ENCODE assay signal across 8 cellular contexts in genomic region chr4:183261953-183262775, GRCh38. TPM values are rescaled to one million over a fixed set of nuclear protein-coding genes. Genes with fewer than 3 reads are reported as not detected.
A peak's percentile ranks its signal among the peaks of the same experiment; 100 is the strongest.
DNase-seq lines count a peak whose midpoint lies in the region; ATAC-seq and TF ChIP-seq lines count a peak whose summit lies in the region.

No MANE protein-coding gene starts in this region.

- H4K20me1 ChIP-seq in OCI-LY3 (ENCODE audit: insufficient read depth, low read length), result no peaks in the 10 kb centered on the region

- H3K9ac ChIP-seq in OCI-LY3 (ENCODE audit: low read length), result peak overlapping the region; percentile 54

- intact Hi-C loops in Calu3 (cut with micrococcal nuclease; ENCODE audit: unreplicated experiment), result loop anchor here (1.0 to 5.0 kb wide), 2 partner anchors 324 to 340 kb away; no protein-coding TSS in a partner anchor
- intact Hi-C loops in naive thymus-derived CD4-positive, alpha-beta T cell (cut with micrococcal nuclease), result loop anchor here (1.0 to 5.0 kb wide), 10 partner anchors 136 to 1960 kb away; partner anchors contain the start of gene WWC2 (in 1 of the 2)

- CTCF ChIA-PET in Calu3 (lab: Charles Lee), result interaction anchor here (0.6 to 1.7 kb wide), 10 partner anchors 11 to 339 kb away, joined by 3 to 18 read pairs (median 4); no protein-coding TSS in a partner anchor
- CTCF ChIA-PET in naive thymus-derived CD4-positive, alpha-beta T cell (lab: Charles Lee), result interaction anchor here (0.7 to 3.9 kb wide), 17 partner anchors 8 to 344 kb away, joined by 3 to 31 read pairs (median 4); no protein-coding TSS in a partner anchor

- peaks cover 24% of the 10 kb centered on the region for H3K4me1 ChIP-seq in OCI-LY3 (ENCODE audit: low read length)
- H3K4me1 ChIP-seq in naive thymus-derived CD4-positive, alpha-beta T cell (ENCODE audit: control insufficient read depth in 2 of 2, insufficient read depth in 2 of 2, low read length in 2 of 2), result peaks cover 0 to 5% of the 10 kb centered on the region in 2 donors

- DNase-seq in Calu3 (peak; percentile 79), GM20000 (ENCODE audit: low spot score) (peak; percentile 65), HK-2 (ENCODE audit: unreplicated experiment) (peak; percentile 75), activated T-cell treated with anti-CD3 and anti-CD28 coated beads for 48 hours (ENCODE audit: low read depth) (peak; percentile 71)
- peak; percentile 41 to 72 (median 66) for DNase-seq in naive thymus-derived CD4-positive, alpha-beta T cell

- TF ChIP-seq CTCF in Calu3 (IDR thresholded peaks at IDR 0.05; ENCODE audit: unreplicated experiment), result peak; percentile 60
- TF ChIP-seq CTCF in GM20000 (IDR thresholded peaks at IDR 0.05; ENCODE audit: extremely low read depth, missing control alignments), result peak; percentile 83
- TF ChIP-seq CTCF in OCI-LY3 (IDR thresholded peaks at IDR 0.05; ENCODE audit: low read depth, low read length), result peak; percentile 98

- ATAC-seq in esophagus mucosa, result peak; percentile 95
- peak; percentile 95 for ATAC-seq in naive thymus-derived CD4-positive, alpha-beta T cell
- ATAC-seq in stimulated activated memory B cell treated with anti-CD40 and anti-IgM and Interleukin-4, amounts not matched to agents 10 μg/mL and 1 μg/mL and 100 μg/mL, for 72 hours, result peak; percentile 66

- H3K79me2 ChIP-seq in OCI-LY3 (ENCODE audit: low read length), result no peaks in the 10 kb centered on the region

- H3K27ac ChIP-seq in OCI-LY3 (ENCODE audit: low read length), result peak overlapping the region; percentile 62
- no peak overlapping the region for H3K27ac ChIP-seq in naive thymus-derived CD4-positive, alpha-beta T cell (ENCODE audit: low read depth, low read length)

- no peaks in the 10 kb centered on the region for H3K36me3 ChIP-seq in OCI-LY3 (replicated peaks; ENCODE audit: low read depth, low read length)
- no peaks in the 10 kb centered on the region for H3K36me3 ChIP-seq in naive thymus-derived CD4-positive, alpha-beta T cell (ENCODE audit: control insufficient read depth in 2 of 3, insufficient read depth in 3 of 3, low read length in 3 of 3)

- no peaks in the 10 kb centered on the region for H3K27me3 ChIP-seq in OCI-LY3 (ENCODE audit: low read depth, low read length)
- H3K27me3 ChIP-seq in naive thymus-derived CD4-positive, alpha-beta T cell (ENCODE audit: control insufficient read depth in 2 of 2, insufficient read depth in 2 of 2, low read length in 2 of 2), result no peaks in the 10 kb centered on the region

- H3K9me3 Mint-ChIP-seq in Calu3 (ENCODE audit: low read depth, unreplicated experiment), result no peaks in the 10 kb centered on the region
- H3K9me3 Mint-ChIP-seq in naive thymus-derived CD4-positive, alpha-beta T cell, result no peaks in the 10 kb centered on the region
- H3K9me3 Mint-ChIP-seq in stimulated activated memory B cell treated with anti-CD40 and anti-IgM and Interleukin-4, amounts not matched to agents 10 μg/mL and 1 μg/mL and 100 μg/mL, for 72 hours, result no peaks in the 10 kb centered on the region

- no peak overlapping the region for H3K4me3 Mint-ChIP-seq in Calu3 (ENCODE audit: low read depth, unreplicated experiment)
- no peak overlapping the region for H3K4me3 Mint-ChIP-seq in naive thymus-derived CD4-positive, alpha-beta T cell
- H3K4me3 Mint-ChIP-seq in stimulated activated memory B cell treated with anti-CD40 and anti-IgM and Interleukin-4, amounts not matched to agents 10 μg/mL and 1 μg/mL and 100 μg/mL, for 72 hours, result no peak overlapping the region

- H3K4me1 Mint-ChIP-seq in Calu3 (ENCODE audit: low read depth, unreplicated experiment), result peaks cover 23% of the 10 kb centered on the region
- H3K4me1 Mint-ChIP-seq in naive thymus-derived CD4-positive, alpha-beta T cell, result peaks cover 3 to 12% (median 8%) of the 10 kb centered on the region in 7 donors
- H3K4me1 Mint-ChIP-seq in stimulated activated memory B cell treated with anti-CD40 and anti-IgM and Interleukin-4, amounts not matched to agents 10 μg/mL and 1 μg/mL and 100 μg/mL, for 72 hours, result peaks cover 6% of the 10 kb centered on the region

- peak overlapping the region; percentile 34 for H3K4me3 ChIP-seq in OCI-LY3 (ENCODE audit: low read length)
- no peak overlapping the region for H3K4me3 ChIP-seq in naive thymus-derived CD4-positive, alpha-beta T cell (ENCODE audit: low read length)

- H3K4me2 ChIP-seq in OCI-LY3 (ENCODE audit: low read length), result peak overlapping the region; percentile 57

- POLR2A ChIA-PET in naive thymus-derived CD4-positive, alpha-beta T cell (lab: Charles Lee), result no interaction called here

- H3K36me3 Mint-ChIP-seq in Calu3 (ENCODE audit: insufficient read depth, unreplicated experiment), result peaks cover 23% of the 10 kb centered on the region
- H3K36me3 Mint-ChIP-seq in naive thymus-derived CD4-positive, alpha-beta T cell, result peaks cover 0 to 8% (median 0%) of the 10 kb centered on the region in 5 donors
- H3K36me3 Mint-ChIP-seq in stimulated activated memory B cell treated with anti-CD40 and anti-IgM and Interleukin-4, amounts not matched to agents 10 μg/mL and 1 μg/mL and 100 μg/mL, for 72 hours, result no peaks in the 10 kb centered on the region

- no peaks in the 10 kb centered on the region for H3K27me3 Mint-ChIP-seq in Calu3 (ENCODE audit: unreplicated experiment)
- H3K27me3 Mint-ChIP-seq in naive thymus-derived CD4-positive, alpha-beta T cell, result peaks cover 0 to 4% (median 0%) of the 10 kb centered on the region in 5 donors
- peaks cover 9% of the 10 kb centered on the region for H3K27me3 Mint-ChIP-seq in stimulated activated memory B cell treated with anti-CD40 and anti-IgM and Interleukin-4, amounts not matched to agents 10 μg/mL and 1 μg/mL and 100 μg/mL, for 72 hours

- H3K27ac Mint-ChIP-seq in Calu3 (ENCODE audit: unreplicated experiment), result peak overlapping the region; percentile 23
- peak overlapping the region in 8 of 9 donors; percentile 15 to 87 (median 78) for H3K27ac Mint-ChIP-seq in naive thymus-derived CD4-positive, alpha-beta T cell
- H3K27ac Mint-ChIP-seq in stimulated activated memory B cell treated with anti-CD40 and anti-IgM and Interleukin-4, amounts not matched to agents 10 μg/mL and 1 μg/mL and 100 μg/mL, for 72 hours, result no peak overlapping the region

- no TSS peak for BruUV-seq in Calu3 (replicated peaks; lab: Mats Ljungman, UMichigan)

- peak overlapping the region; percentile 79 for H2AFZ ChIP-seq in OCI-LY3 (ENCODE audit: low read depth, low read length)

- H3K9me3 ChIP-seq in OCI-LY3 (ENCODE audit: insufficient read depth, low read length), result no peaks in the 10 kb centered on the region
- H3K9me3 ChIP-seq in naive thymus-derived CD4-positive, alpha-beta T cell (ENCODE audit: control insufficient read depth in 2 of 3, low read length in 3 of 3), result no peaks in the 10 kb centered on the region

RNA-seq across cellular contexts. Expression of gene CLDN22, which starts 57.9 kb away (rescaled TPM):
- total RNA-seq in Calu3 (2022) (not detected in 2 replicates), esophagus mucosa (0.16 TPM)
- total RNA-seq in naive thymus-derived CD4-positive, alpha-beta T cell, result not detected
- not detected for polyA plus RNA-seq in naive thymus-derived CD4-positive, alpha-beta T cell
